In genomic region chr11:40293655-40294342, GRCh38 we compare ENCODE assay signal across 8 cellular contexts.
DNase-seq lines count a peak whose midpoint lies in the region; ATAC-seq, FAIRE-seq and TF ChIP-seq lines count a peak whose summit lies in the region.

No MANE protein-coding gene starts in this region.

- no peak overlapping the region for H3K4me3 ChIP-seq in OCI-LY1 (ENCODE audit: low read depth, low read length, poor library complexity, severe bottlenecking)
- H3K4me3 ChIP-seq in astrocyte (ENCODE audit: insufficient read depth, low read depth, low read length): peak overlapping the region; percentile 88

- H3K27ac Mint-ChIP-seq in astrocyte (ENCODE audit: unreplicated experiment): peak overlapping the region; percentile 92
- peak overlapping the region; percentile 79 for H3K27ac Mint-ChIP-seq in progenitor cell of endocrine pancreas

- H3K27ac ChIP-seq in OCI-LY1 (ENCODE audit: low read depth, low read length, poor library complexity, severe bottlenecking): no peak overlapping the region
- peak overlapping the region; percentile 78 for H3K27ac ChIP-seq in astrocyte (ENCODE audit: low read depth, low read length)

- no peaks in the 10 kb centered on the region for H3F3A ChIP-seq in OCI-LY1 (ENCODE audit: insufficient read depth, low read length)

- TF ChIP-seq CTCF in OCI-LY1 (IDR thresholded peaks at IDR 0.05; ENCODE audit: low read length) (peak; percentile 85), astrocyte (IDR thresholded peaks at IDR 0.05; ENCODE audit: insufficient read depth, low read depth, low read length) (peak; percentile 98), progenitor cell of endocrine pancreas (IDR thresholded peaks at IDR 0.05; ENCODE audit: unreplicated experiment) (peak; percentile 95)

- H3K9me3 Mint-ChIP-seq in astrocyte (ENCODE audit: unreplicated experiment): no peaks in the 10 kb centered on the region
- H3K9me3 Mint-ChIP-seq in progenitor cell of endocrine pancreas (ENCODE audit: low read depth): no peaks in the 10 kb centered on the region

- no peaks in the 10 kb centered on the region for H3K9me2 ChIP-seq in OCI-LY1 (ENCODE audit: low read depth, low read length)

- no peaks in the 10 kb centered on the region for H3K27me3 ChIP-seq in OCI-LY1 (ENCODE audit: insufficient read depth, low read length)
- no peaks in the 10 kb centered on the region for H3K27me3 ChIP-seq in astrocyte (ENCODE audit: insufficient read depth, low read length)

- H3K36me3 Mint-ChIP-seq in astrocyte (ENCODE audit: low read depth, unreplicated experiment) (no peaks in the 10 kb centered on the region), progenitor cell of endocrine pancreas (ENCODE audit: insufficient read depth) (no peaks in the 10 kb centered on the region)

- H3K4me3 Mint-ChIP-seq in astrocyte (ENCODE audit: unreplicated experiment): peak overlapping the region; percentile 96
- H3K4me3 Mint-ChIP-seq in progenitor cell of endocrine pancreas (ENCODE audit: low read depth): peak overlapping the region; percentile 84

- H3K4me1 ChIP-seq in OCI-LY1 (ENCODE audit: insufficient read depth, low read length, severe bottlenecking): no peaks in the 10 kb centered on the region
- H3K4me1 ChIP-seq in astrocyte (ENCODE audit: insufficient read depth, low read length): peaks cover 20% of the 10 kb centered on the region

- peak; percentile 69 for FAIRE-seq in astrocyte (lab: Jason Lieb, UNC)

- H3K4me1 Mint-ChIP-seq in astrocyte (ENCODE audit: low read depth, unreplicated experiment) (peaks cover 20% of the 10 kb centered on the region), progenitor cell of endocrine pancreas (ENCODE audit: low read depth) (peaks cover 11% of the 10 kb centered on the region)

- H4K20me1 ChIP-seq in OCI-LY1 (ENCODE audit: insufficient read depth, low read length): no peaks in the 10 kb centered on the region
- H4K20me1 ChIP-seq in astrocyte (ENCODE audit: insufficient read depth, low read length): no peaks in the 10 kb centered on the region

- DNase-seq in GDM1 (lab: John Stamatoyannopoulos, UW): peak; percentile 42
- DNase-seq in HPDE6-E6E7 (ENCODE audit: extremely low spot score): peak; percentile 81
- peak; percentile 93 for DNase-seq in astrocyte (ENCODE audit: low read depth)
- peak; percentile 85 for DNase-seq in hepatic stellate cell (ENCODE audit: low spot score)
- peak; percentile 58 for DNase-seq in progenitor cell of endocrine pancreas (ENCODE audit: low spot score, unreplicated experiment)
- DNase-seq in effector CD8-positive, alpha-beta T cell (lab: John Stamatoyannopoulos, UW): no peak

- H3K27me3 Mint-ChIP-seq in astrocyte (ENCODE audit: low read depth, unreplicated experiment) (no peaks in the 10 kb centered on the region), progenitor cell of endocrine pancreas (peaks cover 30% of the 10 kb centered on the region)

- H3K9ac ChIP-seq in OCI-LY1 (ENCODE audit: low read length): no peak overlapping the region
- H3K9ac ChIP-seq in astrocyte (ENCODE audit: low read length): peak overlapping the region; percentile 87

- H2AFZ ChIP-seq in OCI-LY1 (ENCODE audit: low read length): no peak overlapping the region
- peak overlapping the region; percentile 94 for H2AFZ ChIP-seq in astrocyte (ENCODE audit: low read depth, low read length)

- H3K79me2 ChIP-seq in OCI-LY1 (ENCODE audit: insufficient read depth, low read length) (no peaks in the 10 kb centered on the region), astrocyte (ENCODE audit: insufficient read depth, low read length) (peaks cover 3% of the 10 kb centered on the region)

- no peaks in the 10 kb centered on the region for H3K9me3 ChIP-seq in OCI-LY1 (ENCODE audit: low read length)
- H3K9me3 ChIP-seq in astrocyte (ENCODE audit: insufficient read depth, low read depth, low read length): no peaks in the 10 kb centered on the region

- H3K4me2 ChIP-seq in OCI-LY1 (ENCODE audit: low read length) (no peak overlapping the region), astrocyte (ENCODE audit: low read length) (peak overlapping the region; percentile 94)

- no peaks in the 10 kb centered on the region for H3K36me3 ChIP-seq in OCI-LY1 (ENCODE audit: insufficient read depth, low read length)
- H3K36me3 ChIP-seq in astrocyte (ENCODE audit: insufficient read depth, low read length): no peaks in the 10 kb centered on the region

- ATAC-seq in GM21390 (IDR thresholded peaks at IDR 0.05; ENCODE audit: unreplicated experiment): peak; percentile 93
